Comparison of ENCODE assay signal across 2 cellular contexts in the genomic region with DNA sequence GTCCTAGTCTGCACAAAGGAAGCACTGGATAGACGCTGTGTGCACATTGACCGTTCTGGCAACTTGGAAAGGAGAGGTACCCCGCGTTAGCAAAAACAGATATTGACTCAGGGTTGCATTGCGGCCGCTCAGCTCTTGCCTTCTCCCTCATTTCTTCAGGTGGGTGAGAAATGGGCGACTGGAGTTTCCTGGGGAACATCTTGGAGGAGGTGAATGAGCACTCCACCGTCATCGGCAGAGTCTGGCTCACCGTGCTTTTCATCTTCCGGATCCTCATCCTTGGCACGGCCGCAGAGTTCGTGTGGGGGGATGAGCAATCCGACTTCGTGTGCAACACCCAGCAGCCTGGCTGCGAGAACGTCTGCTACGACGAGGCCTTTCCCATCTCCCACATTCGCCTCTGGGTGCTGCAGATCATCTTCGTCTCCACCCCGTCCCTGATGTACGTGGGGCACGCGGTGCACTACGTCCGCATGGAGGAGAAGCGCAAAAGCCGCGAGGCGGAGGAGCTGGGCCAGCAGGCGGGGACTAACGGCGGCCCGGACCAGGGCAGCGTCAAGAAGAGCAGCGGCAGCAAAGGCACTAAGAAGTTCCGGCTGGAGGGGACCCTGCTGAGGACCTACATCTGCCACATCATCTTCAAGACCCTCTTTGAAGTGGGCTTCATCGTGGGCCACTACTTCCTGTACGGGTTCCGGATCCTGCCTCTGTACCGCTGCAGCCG.
TF ChIP-seq lines count a peak whose summit lies in the region.

No MANE protein-coding gene starts in this region.

TF ChIP-seq in K562, 482 proteins besides CTCF, POLR2A, EP300 and RAD21 (continues in another document):
- TF ChIP-seq, protein P1, sequence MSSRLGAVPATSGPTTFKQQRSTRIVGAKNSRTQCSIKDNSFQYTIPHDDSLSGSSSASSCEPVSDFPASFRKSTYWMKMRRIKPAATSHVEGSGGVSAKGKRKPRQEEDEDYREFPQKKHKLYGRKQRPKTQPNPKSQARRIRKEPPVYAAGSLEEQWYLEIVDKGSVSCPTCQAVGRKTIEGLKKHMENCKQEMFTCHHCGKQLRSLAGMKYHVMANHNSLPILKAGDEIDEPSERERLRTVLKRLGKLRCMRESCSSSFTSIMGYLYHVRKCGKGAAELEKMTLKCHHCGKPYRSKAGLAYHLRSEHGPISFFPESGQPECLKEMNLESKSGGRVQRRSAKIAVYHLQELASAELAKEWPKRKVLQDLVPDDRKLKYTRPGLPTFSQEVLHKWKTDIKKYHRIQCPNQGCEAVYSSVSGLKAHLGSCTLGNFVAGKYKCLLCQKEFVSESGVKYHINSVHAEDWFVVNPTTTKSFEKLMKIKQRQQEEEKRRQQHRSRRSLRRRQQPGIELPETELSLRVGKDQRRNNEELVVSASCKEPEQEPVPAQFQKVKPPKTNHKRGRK (tag; IDR thresholded peaks at IDR 0.05), result no peak
- TF ChIP-seq HNRNPLL (IDR thresholded peaks at IDR 0.05; ENCODE audit: low read depth, low read length, poor library complexity, severe bottlenecking), result peak; percentile 32
- TF ChIP-seq, protein P2, sequence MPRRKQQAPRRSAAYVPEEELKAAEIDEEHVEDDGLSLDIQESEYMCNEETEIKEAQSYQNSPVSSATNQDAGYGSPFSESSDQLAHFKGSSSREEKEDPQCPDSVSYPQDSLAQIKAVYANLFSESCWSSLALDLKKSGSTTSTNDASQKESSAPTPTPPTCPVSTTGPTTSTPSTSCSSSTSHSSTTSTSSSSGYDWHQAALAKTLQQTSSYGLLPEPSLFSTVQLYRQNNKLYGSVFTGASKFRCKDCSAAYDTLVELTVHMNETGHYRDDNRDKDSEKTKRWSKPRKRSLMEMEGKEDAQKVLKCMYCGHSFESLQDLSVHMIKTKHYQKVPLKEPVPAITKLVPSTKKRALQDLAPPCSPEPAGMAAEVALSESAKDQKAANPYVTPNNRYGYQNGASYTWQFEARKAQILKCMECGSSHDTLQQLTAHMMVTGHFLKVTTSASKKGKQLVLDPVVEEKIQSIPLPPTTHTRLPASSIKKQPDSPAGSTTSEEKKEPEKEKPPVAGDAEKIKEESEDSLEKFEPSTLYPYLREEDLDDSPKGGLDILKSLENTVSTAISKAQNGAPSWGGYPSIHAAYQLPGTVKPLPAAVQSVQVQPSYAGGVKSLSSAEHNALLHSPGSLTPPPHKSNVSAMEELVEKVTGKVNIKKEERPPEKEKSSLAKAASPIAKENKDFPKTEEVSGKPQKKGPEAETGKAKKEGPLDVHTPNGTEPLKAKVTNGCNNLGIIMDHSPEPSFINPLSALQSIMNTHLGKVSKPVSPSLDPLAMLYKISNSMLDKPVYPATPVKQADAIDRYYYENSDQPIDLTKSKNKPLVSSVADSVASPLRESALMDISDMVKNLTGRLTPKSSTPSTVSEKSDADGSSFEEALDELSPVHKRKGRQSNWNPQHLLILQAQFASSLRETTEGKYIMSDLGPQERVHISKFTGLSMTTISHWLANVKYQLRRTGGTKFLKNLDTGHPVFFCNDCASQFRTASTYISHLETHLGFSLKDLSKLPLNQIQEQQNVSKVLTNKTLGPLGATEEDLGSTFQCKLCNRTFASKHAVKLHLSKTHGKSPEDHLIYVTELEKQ (CRISPR knock-in tag; IDR thresholded peaks at IDR 0.05), result no peak
- no peak for TF ChIP-seq GABPB2 (CRISPR knock-in tag; conservative IDR thresholded peaks at IDR 0.05)

TF ChIP-seq in H1, 55 proteins besides CTCF, POLR2A, EP300 and RAD21:
- TF ChIP-seq SP2 (IDR thresholded peaks at IDR 0.05; ENCODE audit: low read length) (no peak), FOSL1 (IDR thresholded peaks at IDR 0.05; ENCODE audit: insufficient read depth, low read depth, low read length) (no peak), SIX5 (IDR thresholded peaks at IDR 0.05; ENCODE audit: low read depth, low read length) (no peak), HDAC6 (IDR thresholded peaks at IDR 0.05; ENCODE audit: low read depth, low read length) (no peak), SIRT6 (IDR thresholded peaks at IDR 0.05; ENCODE audit: low read length) (no peak), SUZ12 (IDR thresholded peaks at IDR 0.05; ENCODE audit: low read length) (no peak), JUND (IDR thresholded peaks at IDR 0.05; ENCODE audit: low read length) (no peak), KDM1A (IDR thresholded peaks at IDR 0.05; ENCODE audit: borderline replicate concordance, low read length) (no peak), CHD1 (IDR thresholded peaks at IDR 0.05; ENCODE audit: low read depth, low read length) (no peak), PHF8 (conservative IDR thresholded peaks at IDR 0.05; ENCODE audit: low read depth, low read length) (no peak), EGR1 (IDR thresholded peaks at IDR 0.05; ENCODE audit: borderline replicate concordance, low read depth, low read length) (no peak), TEAD4 (IDR thresholded peaks at IDR 0.05; ENCODE audit: low read depth, low read length) (no peak), TAF1 (IDR thresholded peaks at IDR 0.05; ENCODE audit: low read depth, low read length) (no peak)
- TF ChIP-seq, protein P3, sequence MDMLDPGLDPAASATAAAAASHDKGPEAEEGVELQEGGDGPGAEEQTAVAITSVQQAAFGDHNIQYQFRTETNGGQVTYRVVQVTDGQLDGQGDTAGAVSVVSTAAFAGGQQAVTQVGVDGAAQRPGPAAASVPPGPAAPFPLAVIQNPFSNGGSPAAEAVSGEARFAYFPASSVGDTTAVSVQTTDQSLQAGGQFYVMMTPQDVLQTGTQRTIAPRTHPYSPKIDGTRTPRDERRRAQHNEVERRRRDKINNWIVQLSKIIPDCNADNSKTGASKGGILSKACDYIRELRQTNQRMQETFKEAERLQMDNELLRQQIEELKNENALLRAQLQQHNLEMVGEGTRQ (IDR thresholded peaks at IDR 0.05; ENCODE audit: low read length), result no peak
